Comparison of ENCODE assay signal across 1 cellular context in the genomic region with DNA sequence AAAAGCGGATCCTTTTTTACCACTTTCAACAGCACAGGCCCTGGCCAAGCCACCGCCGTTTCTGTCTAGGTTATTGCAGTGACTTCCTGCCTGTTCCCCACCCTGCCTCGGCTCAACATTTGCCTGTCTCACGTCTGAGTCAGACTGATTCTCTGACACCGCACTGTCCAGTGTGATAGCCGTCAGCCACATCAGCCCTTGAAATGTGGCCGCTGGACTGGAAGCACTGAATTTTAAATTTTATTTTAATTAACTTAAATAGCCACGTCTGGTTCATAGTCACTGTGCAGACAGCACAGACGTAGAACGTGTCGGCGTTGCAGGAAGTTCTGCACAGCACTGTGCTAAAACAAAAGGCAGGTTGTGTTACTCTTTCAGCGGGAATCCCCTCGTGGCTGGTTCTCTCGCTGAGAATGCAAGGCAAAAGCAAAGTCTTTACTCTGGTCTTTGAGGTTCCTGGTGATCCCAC.
A peak's percentile ranks its signal among the peaks of the same experiment; 100 is the strongest.
TF ChIP-seq lines count a peak whose summit lies in the region.

No MANE protein-coding gene starts in this region.

TF ChIP-seq in GM12878, 131 proteins besides CTCF, POLR2A, EP300 and RAD21 (continued from another document):
- TF ChIP-seq MLLT1 (IDR thresholded peaks at IDR 0.05) (peak; percentile 33; the same call in 1 of the 2 replicates), NBN (IDR thresholded peaks at IDR 0.05) (0 out of 2 replicates have a peak, but pooled peaks have one; percentile 45), NFYA (IDR thresholded peaks at IDR 0.05; ENCODE audit: borderline replicate concordance, low read depth, low read length) (no peak), HDAC2 (IDR thresholded peaks at IDR 0.05) (no peak), IKZF1 (conservative IDR thresholded peaks at IDR 0.05) (0 out of 2 replicates have a peak, but pooled peaks have one; percentile 24)
- TF ChIP-seq, protein P1, sequence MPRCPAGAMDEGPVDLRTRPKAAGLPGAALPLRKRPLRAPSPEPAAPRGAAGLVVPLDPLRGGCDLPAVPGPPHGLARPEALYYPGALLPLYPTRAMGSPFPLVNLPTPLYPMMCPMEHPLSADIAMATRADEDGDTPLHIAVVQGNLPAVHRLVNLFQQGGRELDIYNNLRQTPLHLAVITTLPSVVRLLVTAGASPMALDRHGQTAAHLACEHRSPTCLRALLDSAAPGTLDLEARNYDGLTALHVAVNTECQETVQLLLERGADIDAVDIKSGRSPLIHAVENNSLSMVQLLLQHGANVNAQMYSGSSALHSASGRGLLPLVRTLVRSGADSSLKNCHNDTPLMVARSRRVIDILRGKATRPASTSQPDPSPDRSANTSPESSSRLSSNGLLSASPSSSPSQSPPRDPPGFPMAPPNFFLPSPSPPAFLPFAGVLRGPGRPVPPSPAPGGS (IDR thresholded peaks at IDR 0.05; ENCODE audit: borderline replicate concordance, insufficient read depth, low read depth, low read length, poor library complexity, severe bottlenecking), result no peak
